ENCODE assay signal across 16 cellular contexts in genomic region chr2:120613742-120614481, GRCh38.
DNase-seq lines count a peak whose midpoint lies in the region; ATAC-seq and TF ChIP-seq lines count a peak whose summit lies in the region.
"Had no signal": no experiment of that assay in that cellular context is flagged by ENCODE, and none has a peak within 500 bp of the region (broad histone marks: within the 10 kb centered on the region; RNA-seq: fewer than 3 reads in every experiment).

No MANE protein-coding gene starts in this region.

- H4K20me1 ChIP-seq in H9 (ENCODE audit: control insufficient read depth, insufficient read depth, insufficient read length): no peaks in the 10 kb centered on the region

- H3K36me3 ChIP-seq in ACC112 (ENCODE audit: insufficient read depth, low read length): no peaks in the 10 kb centered on the region

- POLR2A ChIA-PET in activated CD8-positive, alpha-beta T cell treated with anti-CD3 and anti-CD28 coated beads, Interleukin-2, amount 10 ng/mL, durations not matched to agents 7 days and 5 days (lab: Charles Lee): no interaction called here

- peaks cover 37% of the 10 kb centered on the region for H3K4me1 ChIP-seq in ACC112 (ENCODE audit: control insufficient read depth, insufficient read depth, low read length, unreplicated experiment)
- no peaks in the 10 kb centered on the region; the same call in 1 of the 2 replicates for H3K4me1 ChIP-seq in H9 (ENCODE audit: insufficient read depth, low read length)
- H3K4me1 ChIP-seq: testis had no signal

- CTCF ChIA-PET in activated CD8-positive, alpha-beta T cell treated with anti-CD3 and anti-CD28 coated beads, Interleukin-2, amount 10 ng/mL, durations not matched to agents 7 days and 5 days (lab: Charles Lee): no interaction called here

- no CpG with 5 or more reads among the region's 23 CpGs for WGBS in H9 (ENCODE audit: extremely low coverage, insufficient read length, low lambda C conversion rate)

- H3K56ac ChIP-seq in H9 (ENCODE audit: insufficient read length, low read depth, low read length): no peak overlapping the region

- no peak overlapping the region for H3K23ac ChIP-seq in H9 (ENCODE audit: insufficient read length, low read depth, low read length)

- in situ Hi-C loops in astrocyte of the cerebellum (cut with HindIII; ENCODE audit: low sequenced_read_pairs): no loop called here

- no peak overlapping the region for H2AFZ ChIP-seq in ACC112 (ENCODE audit: low read length, unreplicated experiment)
- H2AFZ ChIP-seq in H9 (ENCODE audit: low read length): no peak overlapping the region

- no peaks in the 10 kb centered on the region for H3K79me2 ChIP-seq in ACC112 (ENCODE audit: control insufficient read depth, insufficient read depth, low read length, unreplicated experiment)
- no peaks in the 10 kb centered on the region for H3K79me2 ChIP-seq in H9 (ENCODE audit: insufficient read depth, low read length)

- H3K4me3 Mint-ChIP-seq in H9 (no peak overlapping the region), nephron progenitor cell (no peak overlapping the region)
- no peak overlapping the region for H3K4me3 Mint-ChIP-seq in activated CD8-positive, alpha-beta T cell treated with anti-CD3 and anti-CD28 coated beads, Interleukin-2, amount 10 ng/mL, durations not matched to agents 7 days and 5 days
- H3K4me3 Mint-ChIP-seq in activated naive CD8-positive, alpha-beta T cell treated with anti-CD3 and anti-CD28 coated beads for 36 hours: no peak overlapping the region
- H3K4me3 Mint-ChIP-seq: activated CD8-positive, alpha-beta T cell treated with anti-CD3 and anti-CD28 coated beads for 36 hours had no signal

- no peak overlapping the region for H2BK20ac ChIP-seq in H9 (ENCODE audit: low read depth, low read length, poor library complexity, severe bottlenecking)

- no peak overlapping the region for H3T11ph ChIP-seq in H9 (ENCODE audit: low read length)

- H3K27ac ChIP-seq in ACC112 (ENCODE audit: low read depth, low read length) (peak overlapping the region; percentile 57), H9 (ENCODE audit: insufficient read length, low read depth, low read length) (no peak overlapping the region)
- H3K27ac ChIP-seq: testis had no signal

- H3K79me1 ChIP-seq in H9 (ENCODE audit: insufficient read depth, low read depth, low read length, poor library complexity, severe bottlenecking): no peaks in the 10 kb centered on the region

- peak overlapping the region; percentile 4; the same call in 1 of the 2 replicates for H3K14ac ChIP-seq in H9 (ENCODE audit: insufficient read depth, low read length)

- H3K9me3 Mint-ChIP-seq in H9: no peaks in the 10 kb centered on the region
- H3K9me3 Mint-ChIP-seq in activated CD8-positive, alpha-beta T cell treated with anti-CD3 and anti-CD28 coated beads, Interleukin-2, amount 10 ng/mL, durations not matched to agents 7 days and 5 days (ENCODE audit: insufficient read depth): no peaks in the 10 kb centered on the region
- H3K9me3 Mint-ChIP-seq in activated naive CD8-positive, alpha-beta T cell treated with anti-CD3 and anti-CD28 coated beads for 36 hours: no peaks in the 10 kb centered on the region
- H3K9me3 Mint-ChIP-seq in nephron progenitor cell: no peaks in the 10 kb centered on the region
- H3K9me3 Mint-ChIP-seq: activated CD8-positive, alpha-beta T cell treated with anti-CD3 and anti-CD28 coated beads for 36 hours had no signal

- H3K4me3 ChIP-seq in ACC112 (ENCODE audit: low read depth, low read length): peak overlapping the region; percentile 24; the same call in 1 of the 2 replicates
- no peak overlapping the region for H3K4me3 ChIP-seq in astrocyte of the cerebellum (ENCODE audit: low read depth, low read length)

- H3K4me1 Mint-ChIP-seq in H9 (peaks cover 34 to 45% of the 10 kb centered on the region in 2 experiments), nephron progenitor cell (peaks cover 29% of the 10 kb centered on the region)
- no peaks in the 10 kb centered on the region for H3K4me1 Mint-ChIP-seq in activated CD8-positive, alpha-beta T cell treated with anti-CD3 and anti-CD28 coated beads, Interleukin-2, amount 10 ng/mL, durations not matched to agents 7 days and 5 days (ENCODE audit: low read depth)
- no peaks in the 10 kb centered on the region for H3K4me1 Mint-ChIP-seq in activated naive CD8-positive, alpha-beta T cell treated with anti-CD3 and anti-CD28 coated beads for 36 hours

- H4K8ac ChIP-seq in H9 (replicated peaks; ENCODE audit: insufficient read length, low read depth, low read length): no peak overlapping the region

- H3K36me3 Mint-ChIP-seq in H9 (ENCODE audit: insufficient read depth in 1 of 3, low read depth in 3 of 3): no peaks in the 10 kb centered on the region
- H3K36me3 Mint-ChIP-seq in activated CD8-positive, alpha-beta T cell treated with anti-CD3 and anti-CD28 coated beads, Interleukin-2, amount 10 ng/mL, durations not matched to agents 7 days and 5 days (ENCODE audit: low read depth): no peaks in the 10 kb centered on the region
- H3K36me3 Mint-ChIP-seq in activated naive CD8-positive, alpha-beta T cell treated with anti-CD3 and anti-CD28 coated beads for 36 hours: no peaks in the 10 kb centered on the region
- no peaks in the 10 kb centered on the region for H3K36me3 Mint-ChIP-seq in nephron progenitor cell (ENCODE audit: low read depth)

- H3K9me3 ChIP-seq in H9 (ENCODE audit: control insufficient read depth, low read depth, low read length): no peaks in the 10 kb centered on the region
- H3K9me3 ChIP-seq: testis had no signal

- no peak overlapping the region for H2BK5ac ChIP-seq in H9 (ENCODE audit: insufficient read length, low read length)

- H4K91ac ChIP-seq in H9 (ENCODE audit: insufficient read length, low read depth, low read length): no peak overlapping the region

- H2BK15ac ChIP-seq in H9 (ENCODE audit: low read depth, low read length): no peak overlapping the region

- H3K27me3 Mint-ChIP-seq in H9 (ENCODE audit: low read depth): peaks cover 73% of the 10 kb centered on the region
- H3K27me3 Mint-ChIP-seq in activated CD8-positive, alpha-beta T cell treated with anti-CD3 and anti-CD28 coated beads, Interleukin-2, amount 10 ng/mL, durations not matched to agents 7 days and 5 days (ENCODE audit: low read depth): no peaks in the 10 kb centered on the region
- H3K27me3 Mint-ChIP-seq in activated naive CD8-positive, alpha-beta T cell treated with anti-CD3 and anti-CD28 coated beads for 36 hours: no peaks in the 10 kb centered on the region
- peaks cover 60% of the 10 kb centered on the region for H3K27me3 Mint-ChIP-seq in nephron progenitor cell (ENCODE audit: low read depth, poor library complexity)
- H3K27me3 Mint-ChIP-seq: activated CD8-positive, alpha-beta T cell treated with anti-CD3 and anti-CD28 coated beads for 36 hours had no signal

- no peak overlapping the region for H3K4ac ChIP-seq in H9 (ENCODE audit: low read depth, low read length)

- H4K5ac ChIP-seq in H9 (ENCODE audit: insufficient read length, low read depth, low read length): no peak overlapping the region

- H2BK12ac ChIP-seq in H9 (ENCODE audit: insufficient read length, low read depth, low read length): no peak overlapping the region

- H3K4me2 ChIP-seq in H9 (ENCODE audit: insufficient read depth, insufficient read length, low read length): no peak overlapping the region

- H2AK5ac ChIP-seq in H9 (ENCODE audit: insufficient read length, low read length): no peak overlapping the region

- H3K27me3 ChIP-seq in ACC112 (ENCODE audit: insufficient read depth, low read length) (no peaks in the 10 kb centered on the region), H9 (ENCODE audit: insufficient read depth, low read length) (no peaks in the 10 kb centered on the region)
- H3K27me3 ChIP-seq: testis had no signal

- H2BK120ac ChIP-seq in H9 (ENCODE audit: low read depth, low read length, poor library complexity, severe bottlenecking): no peak overlapping the region

- TF ChIP-seq CTCF in H9 (conservative IDR thresholded peaks at IDR 0.05) (no peak), astrocyte of the cerebellum (IDR thresholded peaks at IDR 0.05; ENCODE audit: low read depth, low read length, missing control alignments) (no peak), nephron progenitor cell (IDR thresholded peaks at IDR 0.05) (no peak)

- DNase-seq in H9 (no peak), astrocyte of the cerebellum (ENCODE audit: low read depth) (peak; percentile 37), hepatic stellate cell (ENCODE audit: low spot score) (peak; percentile 70), nephron progenitor cell (no peak), NCI-H2081 (lab: John Stamatoyannopoulos, UW) (no peak)
- no peak for DNase-seq in activated CD8-positive, alpha-beta T cell treated with anti-CD3 and anti-CD28 coated beads, Interleukin-2, amount 10 ng/mL, durations not matched to agents 7 days and 5 days
- DNase-seq in activated naive CD8-positive, alpha-beta T cell treated with anti-CD3 and anti-CD28 coated beads for 36 hours: no peak
- DNase-seq: activated CD8-positive, alpha-beta T cell treated with anti-CD3 and anti-CD28 coated beads for 36 hours; activated naive CD4-positive, alpha-beta T cell; DMS 273 treated with DMSO at 0.1 percent for 48 hours; Kasumi-1; mesendoderm; NCI-H2029 treated with DMSO at 0.1 percent for 48 hours; testis had no signal

- no peak overlapping the region for H3K9ac ChIP-seq in H9 (ENCODE audit: extremely low read depth, insufficient read length, low read length)

- H3K27ac Mint-ChIP-seq in H9 (no peak overlapping the region), nephron progenitor cell (no peak overlapping the region)
- no peak overlapping the region for H3K27ac Mint-ChIP-seq in activated CD8-positive, alpha-beta T cell treated with anti-CD3 and anti-CD28 coated beads, Interleukin-2, amount 10 ng/mL, durations not matched to agents 7 days and 5 days
- no peak overlapping the region for H3K27ac Mint-ChIP-seq in activated naive CD8-positive, alpha-beta T cell treated with anti-CD3 and anti-CD28 coated beads for 36 hours
- H3K27ac Mint-ChIP-seq: activated CD8-positive, alpha-beta T cell treated with anti-CD3 and anti-CD28 coated beads for 36 hours had no signal

- H3K23me2 ChIP-seq in H9 (ENCODE audit: insufficient read length, low read depth, low read length, poor library complexity, severe bottlenecking): no peaks in the 10 kb centered on the region

- no peak overlapping the region for H3K18ac ChIP-seq in H9 (ENCODE audit: insufficient read length, low read depth, low read length)

- ATAC-seq in activated CD8-positive, alpha-beta T cell treated with anti-CD3 and anti-CD28 coated beads, Interleukin-2, amount 10 ng/mL, durations not matched to agents 7 days and 5 days: no peak
- ATAC-seq: activated CD8-positive, alpha-beta T cell treated with anti-CD3 and anti-CD28 coated beads for 36 hours; esophagus mucosa had no signal

Comparison
In these comparisons a context has a peak if more than half of its experiments do, and no peak if none do; other contexts are left out.
1. DNase-seq: peak in astrocyte of the cerebellum (single experiment) and hepatic stellate cell (single experiment); none in H9 (single experiment), activated CD8-positive, alpha-beta T cell treated with anti-CD3 and anti-CD28 coated beads, Interleukin-2, amount 10 ng/mL, durations not matched to agents 7 days and 5 days (single experiment), activated naive CD8-positive, alpha-beta T cell treated with anti-CD3 and anti-CD28 coated beads for 36 hours (single experiment), nephron progenitor cell (single experiment) and NCI-H2081 (0 of 2).